26 cellular contexts compared by ENCODE assay signal in the genomic region with DNA sequence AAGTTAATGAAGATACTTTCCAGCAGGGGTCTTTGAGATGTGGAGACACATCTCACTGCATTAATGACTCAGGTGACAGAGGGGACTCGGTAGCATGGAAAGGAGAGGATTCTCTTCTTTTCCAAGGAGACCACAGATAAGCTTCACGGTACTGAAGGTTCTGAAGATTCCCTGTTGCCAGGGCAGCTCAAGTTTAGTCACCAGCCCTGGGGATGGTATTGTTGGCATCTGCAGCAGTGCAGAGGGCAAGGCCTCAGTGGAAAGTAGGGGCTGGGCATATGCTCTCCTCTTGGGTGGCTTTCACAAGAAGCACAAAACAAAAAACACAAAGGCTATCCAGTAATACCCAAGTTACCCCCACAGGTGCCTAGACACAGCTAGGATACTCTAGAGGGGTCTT.
"Had no signal": no experiment of that assay in that cellular context is flagged by ENCODE, and none has a peak within 500 bp of the region (broad histone marks: within the 10 kb centered on the region; RNA-seq: fewer than 3 reads in every experiment).

No MANE protein-coding gene starts in this region.

- DNase-seq: heart right ventricle; islet precursor cell; left colon; left lung; lower lobe of right lung; mammary epithelial cell; mesendoderm; naive B cell; natural killer cell; nucleus accumbens; pancreas; psoas muscle; right lobe of liver; stimulated activated CD4-positive, alpha-beta T cell treated with anti-CD3 and anti-CD28 coated beads, Interleukin-2, amount 100 ng/mL, for 24 hours; stimulated activated CD4-positive, alpha-beta T cell treated with anti-CD3 and anti-CD28 coated beads, Interleukin-4, amount 100 ng/mL, for 1 hour; stimulated activated naive B cell treated with anti-CD40 and anti-IgM and Interleukin-4, amounts not matched to agents 10 μg/mL and 1 μg/mL and 100 μg/mL, for 72 hours; stimulated activated naive CD8-positive, alpha-beta T cell treated with anti-CD3 and anti-CD28 coated beads, Interleukin-15, Interleukin-2, amounts not matched to agents 100 U/mL and 50 U/mL, for 24 hours; stomach; testis; transverse colon; upper lobe of left lung had no signal

- H3K27me3 ChIP-seq: heart right ventricle, hepatocyte, left lung, pancreas, right atrium auricular region, right lobe of liver, stomach, testis, thyroid gland, transverse colon, upper lobe of left lung, vagina had no signal

- H3K9me3 ChIP-seq: left lung, lower lobe of right lung, pancreas, psoas muscle, right atrium auricular region, right lobe of liver, stomach, testis, thyroid gland, transverse colon, upper lobe of left lung, vagina had no signal

- H2AFZ ChIP-seq: hepatocyte had no signal

- H3K36me3 ChIP-seq: heart right ventricle, left lung, lower lobe of right lung, pancreas, right atrium auricular region, right lobe of liver, stomach, thyroid gland, transverse colon, upper lobe of left lung, vagina had no signal

- H3K4me2 ChIP-seq: hepatocyte, smooth muscle cell had no signal

- ATAC-seq: heart right ventricle; left colon; left lung; lower lobe of right lung; natural killer cell; pancreas; psoas muscle; right lobe of liver; stimulated activated naive B cell treated with anti-CD40 and anti-IgM and Interleukin-4, amounts not matched to agents 10 μg/mL and 1 μg/mL and 100 μg/mL, for 72 hours; stimulated activated naive CD8-positive, alpha-beta T cell treated with anti-CD3 and anti-CD28 coated beads, Interleukin-15, Interleukin-2, amounts not matched to agents 100 U/mL and 50 U/mL, for 24 hours had no signal

- H3K4me1 ChIP-seq: left lung, lower lobe of right lung, pancreas, psoas muscle, upper lobe of left lung had no signal

- H3K27ac ChIP-seq: heart right ventricle, hepatocyte, left lung, lower lobe of right lung, pancreas, psoas muscle, right atrium auricular region, right lobe of liver, stomach, testis, thyroid gland, transverse colon, upper lobe of left lung, vagina had no signal

- H3K4me3 ChIP-seq: heart right ventricle, hepatocyte, left lung, lower lobe of right lung, pancreas, psoas muscle, right atrium auricular region, right lobe of liver, smooth muscle cell, stomach, testis, thyroid gland, transverse colon, upper lobe of left lung, vagina had no signal
